10 cellular contexts compared by ENCODE assay signal in genomic region chr1:205441716-205442050, GRCh38. TPM values are rescaled to one million over a fixed set of nuclear protein-coding genes. Genes with fewer than 3 reads are reported as not detected.
A peak's percentile ranks its signal among the peaks of the same experiment; 100 is the strongest.
DNase-seq lines count a peak whose midpoint lies in the region; ATAC-seq, FAIRE-seq and TF ChIP-seq lines count a peak whose summit lies in the region.
"Had no signal": no experiment of that assay in that cellular context is flagged by ENCODE, and none has a peak within 500 bp of the region (broad histone marks: within the 10 kb centered on the region; RNA-seq: fewer than 3 reads in every experiment).

No MANE protein-coding gene starts in this region.

- H3K27me3 ChIP-seq in GM23338 (ENCODE audit: insufficient read depth), result 0 out of 2 replicates have a peak, but pooled peaks cover 4% of the 10 kb centered on the region
- H3K27me3 ChIP-seq in neural cell (ENCODE audit: insufficient read depth, low read depth, low read length), result no peaks in the 10 kb centered on the region
- H3K27me3 ChIP-seq: foreskin keratinocyte had no signal

- H3K27me3 Mint-ChIP-seq in GM23338 (ENCODE audit: insufficient read depth, low read depth, poor library complexity), result peaks cover 56% of the 10 kb centered on the region

- no peak for FAIRE-seq in HTR-8/SVneo (lab: Jason Lieb, UNC)

- TF ChIP-seq CTCF in GM23338 (conservative IDR thresholded peaks at IDR 0.05; ENCODE audit: low read depth in 2 of 2), result no peak
- no peak for TF ChIP-seq CTCF in OCI-LY7 (conservative IDR thresholded peaks at IDR 0.05; ENCODE audit: low read length)
- no peak for TF ChIP-seq CTCF in neural cell (IDR thresholded peaks at IDR 0.05; ENCODE audit: poor library complexity, severe bottlenecking)

- CTCF ChIA-PET in OCI-LY7 (lab: Charles Lee; ENCODE audit: unreplicated experiment), result interaction anchor here (0.6 to 1.3 kb wide), 4 partner anchors 11 to 156 kb away, joined by 3 to 12 read pairs (median 4); no protein-coding TSS in a partner anchor

- H3K4me3 ChIP-seq in GM23338 (peak overlapping the region; percentile 20), OCI-LY7 (ENCODE audit: low read depth, low read length, poor library complexity, severe bottlenecking) (peak overlapping the region; percentile 47), neural cell (ENCODE audit: low read length) (no peak overlapping the region)

- TF ChIP-seq EP300 in neural cell (conservative IDR thresholded peaks at IDR 0.05; ENCODE audit: poor library complexity, severe bottlenecking), result no peak

- peaks cover 88% of the 10 kb centered on the region for H3K4me1 Mint-ChIP-seq in GM23338

- ATAC-seq in GM23338 (no peak), HG03135 (IDR thresholded peaks at IDR 0.05; ENCODE audit: unreplicated experiment) (no peak)

- peaks cover 16% of the 10 kb centered on the region for H3K36me3 Mint-ChIP-seq in GM23338 (ENCODE audit: low read depth)

- no peak for TF ChIP-seq RAD21 in neural cell (conservative IDR thresholded peaks at IDR 0.05)

- peak overlapping the region; percentile 63; the same call in 1 of the 2 replicates for H3K27ac ChIP-seq in GM23338 (ENCODE audit: low read depth)
- H3K27ac ChIP-seq in OCI-LY7 (ENCODE audit: low read depth, low read length, poor library complexity, severe bottlenecking), result peak overlapping the region; percentile 59
- peak overlapping the region; percentile 1 for H3K27ac ChIP-seq in neural cell (ENCODE audit: low read length)
- H3K27ac ChIP-seq: foreskin keratinocyte had no signal

- H3K9me3 ChIP-seq in OCI-LY7 (ENCODE audit: low read length) (no peaks in the 10 kb centered on the region), neural cell (ENCODE audit: low read length) (no peaks in the 10 kb centered on the region)

- H3K4me1 ChIP-seq in GM23338 (ENCODE audit: insufficient read depth) (peaks cover 76% of the 10 kb centered on the region), OCI-LY7 (ENCODE audit: insufficient read depth, low read length, poor library complexity, severe bottlenecking) (peaks cover 90% of the 10 kb centered on the region)

- no peaks in the 10 kb centered on the region; the same call in 1 of the 2 replicates for H3K79me2 ChIP-seq in GM23338 (replicated peaks; ENCODE audit: insufficient read depth)
- no peaks in the 10 kb centered on the region for H3K79me2 ChIP-seq in OCI-LY7 (ENCODE audit: insufficient read depth, low read depth, low read length)
- H3K79me2 ChIP-seq in neural cell (replicated peaks; ENCODE audit: insufficient read depth, low read length), result peaks cover 4% of the 10 kb centered on the region

- peak overlapping the region; percentile 6; the same call in 1 of the 3 replicates for H3K4me3 Mint-ChIP-seq in GM23338

- no peaks in the 10 kb centered on the region for H3K9me2 ChIP-seq in GM23338 (ENCODE audit: insufficient read depth)
- H3K9me2 ChIP-seq in OCI-LY7 (ENCODE audit: insufficient read depth, low read length), result no peaks in the 10 kb centered on the region
- no peaks in the 10 kb centered on the region for H3K9me2 ChIP-seq in neural cell (ENCODE audit: insufficient read depth, low read length)

- H3F3A ChIP-seq in GM23338 (replicated peaks; ENCODE audit: low read depth) (peaks cover 34% of the 10 kb centered on the region), neural cell (ENCODE audit: insufficient read depth, low read length, poor library complexity, severe bottlenecking) (peaks cover 4% of the 10 kb centered on the region)

- H3K4me2 ChIP-seq in GM23338, result peak overlapping the region; percentile 77
- peak overlapping the region; percentile 78 for H3K4me2 ChIP-seq in OCI-LY7 (ENCODE audit: low read length)
- H3K4me2 ChIP-seq in neural cell (ENCODE audit: low read length), result no peak overlapping the region

- no TSS peak for BruUV-seq in OCI-LY7 (replicated peaks; lab: Mats Ljungman, UMichigan)

- H4K20me1 ChIP-seq in GM23338 (replicated peaks; ENCODE audit: insufficient read depth) (0 out of 2 replicates have a peak, but pooled peaks cover 7% of the 10 kb centered on the region), OCI-LY7 (ENCODE audit: insufficient read depth, low read length) (no peaks in the 10 kb centered on the region), neural cell (ENCODE audit: insufficient read depth) (no peaks in the 10 kb centered on the region)

- H2AFZ ChIP-seq in GM23338, result no peak overlapping the region
- H2AFZ ChIP-seq in OCI-LY7 (ENCODE audit: low read length), result peak overlapping the region; percentile 84; the same call in 1 of the 2 replicates
- H2AFZ ChIP-seq in neural cell (ENCODE audit: low read depth, low read length), result no peak overlapping the region

- no peak overlapping the region for H3K9ac ChIP-seq in neural cell (ENCODE audit: low read length)

- no peak for DNase-seq in GM23338 (ENCODE audit: low spot score)
- DNase-seq in OCI-LY7 (ENCODE audit: low spot score), result no peak
- DNase-seq in ecto neural progenitor cell (ENCODE audit: low spot score), result peak; percentile 63
- no peak for DNase-seq in superior temporal gyrus (ENCODE audit: extremely low spot score)
- no peak for DNase-seq in HTR-8/SVneo (ENCODE audit: insufficient read length, low spot score)
- no peak for DNase-seq in NCI-H2107 (lab: John Stamatoyannopoulos, UW)

- H3K36me3 ChIP-seq in GM23338 (ENCODE audit: insufficient read depth) (no peaks in the 10 kb centered on the region), OCI-LY7 (ENCODE audit: insufficient read depth, low read length) (no peaks in the 10 kb centered on the region), neural cell (ENCODE audit: insufficient read depth, low read length) (peaks cover 4% of the 10 kb centered on the region)

- POLR2A ChIA-PET in OCI-LY7 (lab: Charles Lee), result interaction anchor here (0.8 to 1.9 kb wide), 5 partner anchors 9 to 156 kb away, joined by 3 to 5 read pairs (median 3); no protein-coding TSS in a partner anchor

- H3K27ac Mint-ChIP-seq in GM23338, result peak overlapping the region; percentile 92

- intact Hi-C loops in OCI-LY7 (cut with micrococcal nuclease; ENCODE audit: unreplicated experiment), result loop anchor here (2.0 kb wide), 1 partner anchor 75 kb away; no protein-coding TSS in a partner anchor

- H3K9me3 Mint-ChIP-seq in GM23338, result no peaks in the 10 kb centered on the region

TF ChIP-seq in GM23338, 12 proteins besides CTCF, POLR2A, EP300 and RAD21 (continues in another document):
- TF ChIP-seq POLR2AphosphoS5 (IDR thresholded peaks at IDR 0.05; ENCODE audit: low read depth), result no peak
- TF ChIP-seq, protein P1, sequence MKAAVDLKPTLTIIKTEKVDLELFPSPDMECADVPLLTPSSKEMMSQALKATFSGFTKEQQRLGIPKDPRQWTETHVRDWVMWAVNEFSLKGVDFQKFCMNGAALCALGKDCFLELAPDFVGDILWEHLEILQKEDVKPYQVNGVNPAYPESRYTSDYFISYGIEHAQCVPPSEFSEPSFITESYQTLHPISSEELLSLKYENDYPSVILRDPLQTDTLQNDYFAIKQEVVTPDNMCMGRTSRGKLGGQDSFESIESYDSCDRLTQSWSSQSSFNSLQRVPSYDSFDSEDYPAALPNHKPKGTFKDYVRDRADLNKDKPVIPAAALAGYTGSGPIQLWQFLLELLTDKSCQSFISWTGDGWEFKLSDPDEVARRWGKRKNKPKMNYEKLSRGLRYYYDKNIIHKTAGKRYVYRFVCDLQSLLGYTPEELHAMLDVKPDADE (IDR thresholded peaks at IDR 0.05), result no peak

TF ChIP-seq in neural cell, 6 proteins besides CTCF, POLR2A, EP300 and RAD21:
- TF ChIP-seq TAF1 (IDR thresholded peaks at IDR 0.05; ENCODE audit: low read depth) (no peak), EZH2 (IDR thresholded peaks at IDR 0.05; ENCODE audit: borderline replicate concordance, insufficient read depth, low read length, poor library complexity, severe bottlenecking) (no peak), MXI1 (conservative IDR thresholded peaks at IDR 0.05; ENCODE audit: poor library complexity, severe bottlenecking) (no peak), POLR2AphosphoS5 (IDR thresholded peaks at IDR 0.05) (no peak), REST (IDR thresholded peaks at IDR 0.05; ENCODE audit: borderline replicate concordance) (no peak), SMC3 (conservative IDR thresholded peaks at IDR 0.05; ENCODE audit: poor library complexity) (no peak)

RNA-seq across cellular contexts. Expression of gene BLACAT1, which starts 14.2 kb away (rescaled TPM):
- total RNA-seq in GM23338 (2014; rRNA removed; shearing (Covaris generic)), result 5.6 and 6.2 TPM in 2 replicates
- polyA plus RNA-seq in GM23338 (2016; fragmentation: Nextera tagmentation; extraction: Ambion mirVana), result 1.5 and 1.6 TPM in 2 replicates
- 0.19 TPM in 1 of 2 replicates, not detected in the other for total RNA-seq in OCI-LY7 (2014; rRNA removed; shearing (Covaris generic))
- total RNA-seq in OCI-LY7 (2022), result 0.29 and 0.48 TPM in 2 replicates
- polyA plus RNA-seq in neural cell, result 5.6 and 6.0 TPM in 2 replicates
- 12.2 and 15.9 TPM in 2 replicates for polyA minus RNA-seq in neural cell

RNA-seq across cellular contexts. Expression of gene LEMD1, which starts 19.8 kb away (rescaled TPM):
- total RNA-seq in GM23338 (2014; rRNA removed; shearing (Covaris generic)), result 10.7 and 14.7 TPM in 2 replicates
- polyA plus RNA-seq in GM23338 (2016; fragmentation: Nextera tagmentation; extraction: Ambion mirVana) (3.7 and 4.7 TPM in 2 replicates), neural cell (62.8 and 67.6 TPM in 2 replicates)
- 0.44 and 0.57 TPM in 2 replicates for total RNA-seq in OCI-LY7 (2014; rRNA removed; shearing (Covaris generic))
- 0.63 TPM in 1 of 2 replicates, not detected in the other for total RNA-seq in OCI-LY7 (2022)
- 51.1 and 51.6 TPM in 2 replicates for polyA minus RNA-seq in neural cell
- total RNA-seq: lower leg skin had no signal

Comparison
In these comparisons a context has a peak if more than half of its experiments do, and no peak if none do; other contexts are left out.
1. H3K27ac ChIP-seq: peak in every context shown above with its lines; median percentile 63 in GM23338; 59 in OCI-LY7; 1 in neural cell.